ENCODE assay signal across 1 cellular context in genomic region chr14:65211341-65211987, GRCh38.
A peak's percentile ranks its signal among the peaks of the same experiment; 100 is the strongest.
TF ChIP-seq lines count a peak whose summit lies in the region.

No MANE protein-coding gene starts in this region.

TF ChIP-seq in HEK293, 187 proteins besides CTCF, POLR2A, EP300 and RAD21 (continued from another document):
- TF ChIP-seq ZNF660 (tag by site-specific recombination; IDR thresholded peaks at IDR 0.05) = peak; percentile 26; the same call in 1 of the 2 replicates
- TF ChIP-seq PRDM1 (tag by site-specific recombination; IDR thresholded peaks at IDR 0.05) = no peak
- no peak for TF ChIP-seq ZNF24 (tag by site-specific recombination; IDR thresholded peaks at IDR 0.05)
- TF ChIP-seq ZNF777 (tag by site-specific recombination; IDR thresholded peaks at IDR 0.05; ENCODE audit: borderline replicate concordance) = no peak
- TF ChIP-seq, protein P1, sequence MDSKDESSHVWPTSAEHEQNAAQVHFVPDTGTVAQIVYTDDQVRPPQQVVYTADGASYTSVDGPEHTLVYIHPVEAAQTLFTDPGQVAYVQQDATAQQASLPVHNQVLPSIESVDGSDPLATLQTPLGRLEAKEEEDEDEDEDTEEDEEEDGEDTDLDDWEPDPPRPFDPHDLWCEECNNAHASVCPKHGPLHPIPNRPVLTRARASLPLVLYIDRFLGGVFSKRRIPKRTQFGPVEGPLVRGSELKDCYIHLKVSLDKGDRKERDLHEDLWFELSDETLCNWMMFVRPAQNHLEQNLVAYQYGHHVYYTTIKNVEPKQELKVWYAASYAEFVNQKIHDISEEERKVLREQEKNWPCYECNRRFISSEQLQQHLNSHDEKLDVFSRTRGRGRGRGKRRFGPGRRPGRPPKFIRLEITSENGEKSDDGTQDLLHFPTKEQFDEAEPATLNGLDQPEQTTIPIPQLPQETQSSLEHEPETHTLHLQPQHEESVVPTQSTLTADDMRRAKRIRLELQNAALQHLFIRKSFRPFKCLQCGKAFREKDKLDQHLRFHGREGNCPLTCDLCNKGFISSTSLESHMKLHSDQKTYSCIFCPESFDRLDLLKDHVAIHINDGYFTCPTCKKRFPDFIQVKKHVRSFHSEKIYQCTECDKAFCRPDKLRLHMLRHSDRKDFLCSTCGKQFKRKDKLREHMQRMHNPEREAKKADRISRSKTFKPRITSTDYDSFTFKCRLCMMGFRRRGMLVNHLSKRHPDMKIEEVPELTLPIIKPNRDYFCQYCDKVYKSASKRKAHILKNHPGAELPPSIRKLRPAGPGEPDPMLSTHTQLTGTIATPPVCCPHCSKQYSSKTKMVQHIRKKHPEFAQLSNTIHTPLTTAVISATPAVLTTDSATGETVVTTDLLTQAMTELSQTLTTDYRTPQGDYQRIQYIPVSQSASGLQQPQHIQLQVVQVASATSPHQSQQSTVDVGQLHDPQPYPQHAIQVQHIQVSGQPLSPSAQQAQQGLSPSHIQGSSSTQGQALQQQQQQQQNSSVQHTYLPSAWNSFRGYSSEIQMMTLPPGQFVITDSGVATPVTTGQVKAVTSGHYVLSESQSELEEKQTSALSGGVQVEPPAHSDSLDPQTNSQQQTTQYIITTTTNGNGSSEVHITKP (tag by site-specific recombination; IDR thresholded peaks at IDR 0.05) = 0 out of 2 replicates have a peak, but pooled peaks have one; percentile 13
- TF ChIP-seq ZNF311 (tag by site-specific recombination; IDR thresholded peaks at IDR 0.05; ENCODE audit: borderline replicate concordance) = no peak
- no peak for TF ChIP-seq PATZ1 (tag by site-specific recombination; IDR thresholded peaks at IDR 0.05)
- TF ChIP-seq GLI2 (tag by site-specific recombination; IDR thresholded peaks at IDR 0.05; ENCODE audit: borderline replicate concordance, low read depth) = no peak
TF ChIP-seq in HEK293: peak in this region for 4.
